35 cellular contexts compared by ENCODE assay signal in the genomic region with DNA sequence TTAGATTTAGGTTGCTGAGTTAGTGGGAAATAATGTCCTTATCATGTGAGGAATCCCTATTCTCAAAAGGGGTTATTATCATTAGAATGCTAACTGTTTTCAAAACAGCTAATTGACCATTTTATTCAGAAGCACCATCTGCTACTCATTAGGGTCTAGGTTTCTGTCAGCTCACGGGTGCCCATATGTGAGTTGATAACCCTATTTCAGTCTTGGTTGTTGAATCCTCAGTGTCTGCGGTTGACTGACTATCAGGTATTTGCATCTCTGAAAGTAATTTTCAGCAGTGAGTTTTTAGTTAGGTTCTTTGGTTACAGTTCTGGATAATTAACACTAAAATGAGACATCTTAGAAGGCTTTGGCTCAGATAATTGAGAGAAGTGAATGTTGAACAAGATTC.
"Had no signal": no experiment of that assay in that cellular context is flagged by ENCODE, and none has a peak within 500 bp of the region (broad histone marks: within the 10 kb centered on the region; RNA-seq: fewer than 3 reads in every experiment).

No MANE protein-coding gene starts in this region.

- H3K4me3 ChIP-seq: MG63 had no signal

- DNase-seq: Karpas-422, Kasumi-1, MG63, MM.1S, MV-4-11, NCI-H1048, NCI-H1092, NCI-H1092 treated with DMSO at 0.1 percent for 48 hours, NCI-H1105, NCI-H1105 treated with DMSO at 0.1 percent for 48 hours, NCI-H1417, NCI-H1417 treated with DMSO at 0.1 percent for 48 hours, NCI-H1436, NCI-H1436 treated with DMSO at 0.1 percent for 48 hours, NCI-H146, NCI-H1694, NCI-H1694 treated with DMSO at 0.1 percent for 48 hours, NCI-H187, NCI-H187 treated with DMSO at 0.1 percent for 48 hours, NCI-H1930, NCI-H2029, NCI-H2029 treated with DMSO at 0.1 percent for 48 hours, NCI-H2081, NCI-H2081 treated with DMSO at 0.1 percent for 48 hours, NCI-H2107, NCI-H2171, NCI-H2171 treated with DMSO at 0.1 percent for 48 hours, NCI-H2227 treated with DMSO at 0.1 percent for 48 hours, NCI-H226, NCI-H345, NCI-H446, NCI-H446 treated with DMSO at 0.1 percent for 48 hours, NCI-H510A, NCI-H510A treated with DMSO at 0.1 percent for 48 hours, NCI-H524 had no signal

- H3K36me3 ChIP-seq: MG63 had no signal

- H3K27me3 ChIP-seq: MG63 had no signal

- H3K9me3 ChIP-seq: MG63 had no signal
